In genomic region chr4:67885727-67886126, GRCh38 we compare ENCODE assay signal across 12 cellular contexts. TPM values are rescaled to one million over a fixed set of nuclear protein-coding genes. Genes with fewer than 3 reads are reported as not detected.
DNase-seq lines count a peak whose midpoint lies in the region; ATAC-seq, FAIRE-seq and TF ChIP-seq lines count a peak whose summit lies in the region.
"Had no signal": no experiment of that assay in that cellular context is flagged by ENCODE, and none has a peak within 500 bp of the region (broad histone marks: within the 10 kb centered on the region; RNA-seq: fewer than 3 reads in every experiment).

No MANE protein-coding gene starts in this region.

- no peak overlapping the region for H3K9ac ChIP-seq in neural progenitor cell

- CTCF ChIA-PET in Calu3 (lab: Charles Lee): no interaction called here
- CTCF ChIA-PET in activated CD4-positive, alpha-beta T cell treated with anti-CD3 and anti-CD28 coated beads, Interleukin-2, amount 10 ng/mL, durations not matched to agents 7 days and 5 days (lab: Charles Lee): no interaction called here

- H3K9me3 ChIP-seq in neural progenitor cell (ENCODE audit: low read depth): no peaks in the 10 kb centered on the region
- H3K9me3 ChIP-seq: left ventricle myocardium inferior had no signal

- no peaks in the 10 kb centered on the region for H3F3A ChIP-seq in neural progenitor cell (ENCODE audit: low read depth)

- H3K27me3 ChIP-seq in neural progenitor cell: no peaks in the 10 kb centered on the region

- intact Hi-C loops in Calu3 (cut with micrococcal nuclease; ENCODE audit: unreplicated experiment): no loop called here

- H3K4me1 ChIP-seq in neural progenitor cell: peaks cover 13% of the 10 kb centered on the region
- H3K4me1 ChIP-seq: left ventricle myocardium inferior had no signal

- FAIRE-seq in RCC 7860 (lab: Jason Lieb, UNC): no peak

- H3K36me3 ChIP-seq in neural progenitor cell: no peaks in the 10 kb centered on the region
- H3K36me3 ChIP-seq: left ventricle myocardium inferior had no signal

- H3K79me2 ChIP-seq in neural progenitor cell (ENCODE audit: low read depth): no peaks in the 10 kb centered on the region

- H2AFZ ChIP-seq in neural progenitor cell (replicated peaks): peak overlapping the region; percentile 10

- TF ChIP-seq CTCF in neural progenitor cell (IDR thresholded peaks at IDR 0.05) (no peak), Calu3 (IDR thresholded peaks at IDR 0.05; ENCODE audit: unreplicated experiment) (no peak)

- no TSS peak for BruUV-seq in Calu3 (replicated peaks; lab: Mats Ljungman, UMichigan)

- H3K4me1 Mint-ChIP-seq in neural progenitor cell (peaks cover 6% of the 10 kb centered on the region), Calu3 (ENCODE audit: low read depth, unreplicated experiment) (no peaks in the 10 kb centered on the region)
- H3K4me1 Mint-ChIP-seq in activated CD4-positive, alpha-beta T cell treated with anti-CD3 and anti-CD28 coated beads, Interleukin-2, amount 10 ng/mL, durations not matched to agents 7 days and 5 days: no peaks in the 10 kb centered on the region

- H3K27ac ChIP-seq in epithelial cell of prostate: peak overlapping the region; percentile 99
- no peak overlapping the region for H3K27ac ChIP-seq in neural progenitor cell
- H3K27ac ChIP-seq: left ventricle myocardium inferior had no signal

- H3K36me3 Mint-ChIP-seq in neural progenitor cell (no peaks in the 10 kb centered on the region), Calu3 (ENCODE audit: insufficient read depth, unreplicated experiment) (no peaks in the 10 kb centered on the region)
- H3K36me3 Mint-ChIP-seq in activated CD4-positive, alpha-beta T cell treated with anti-CD3 and anti-CD28 coated beads, Interleukin-2, amount 10 ng/mL, durations not matched to agents 7 days and 5 days (ENCODE audit: low read depth): no peaks in the 10 kb centered on the region

- no peaks in the 10 kb centered on the region for H4K20me1 ChIP-seq in neural progenitor cell (ENCODE audit: low read depth)

- H3K9me3 Mint-ChIP-seq in neural progenitor cell (no peaks in the 10 kb centered on the region), Calu3 (ENCODE audit: low read depth, unreplicated experiment) (no peaks in the 10 kb centered on the region)
- no peaks in the 10 kb centered on the region for H3K9me3 Mint-ChIP-seq in activated CD4-positive, alpha-beta T cell treated with anti-CD3 and anti-CD28 coated beads, Interleukin-2, amount 10 ng/mL, durations not matched to agents 7 days and 5 days
- H3K9me3 Mint-ChIP-seq: stimulated activated naive CD8-positive, alpha-beta T cell treated with anti-CD3 and anti-CD28 coated beads, Interleukin-15, Interleukin-2, amounts not matched to agents 100 ng/mL and 50 ng/mL, for 24 hours had no signal

- no peak overlapping the region for H3K4me2 ChIP-seq in neural progenitor cell

- H3K4me3 Mint-ChIP-seq in neural progenitor cell (no peak overlapping the region), Calu3 (ENCODE audit: low read depth, unreplicated experiment) (no peak overlapping the region)
- no peak overlapping the region for H3K4me3 Mint-ChIP-seq in activated CD4-positive, alpha-beta T cell treated with anti-CD3 and anti-CD28 coated beads, Interleukin-2, amount 10 ng/mL, durations not matched to agents 7 days and 5 days
- H3K4me3 Mint-ChIP-seq: stimulated activated naive CD8-positive, alpha-beta T cell treated with anti-CD3 and anti-CD28 coated beads, Interleukin-15, Interleukin-2, amounts not matched to agents 100 ng/mL and 50 ng/mL, for 24 hours had no signal

- H3K27ac Mint-ChIP-seq in neural progenitor cell (no peak overlapping the region), Calu3 (ENCODE audit: unreplicated experiment) (no peak overlapping the region)
- no peak overlapping the region for H3K27ac Mint-ChIP-seq in activated CD4-positive, alpha-beta T cell treated with anti-CD3 and anti-CD28 coated beads, Interleukin-2, amount 10 ng/mL, durations not matched to agents 7 days and 5 days
- H3K27ac Mint-ChIP-seq: stimulated activated naive CD8-positive, alpha-beta T cell treated with anti-CD3 and anti-CD28 coated beads, Interleukin-15, Interleukin-2, amounts not matched to agents 100 ng/mL and 50 ng/mL, for 24 hours had no signal

- POLR2A ChIA-PET in activated CD4-positive, alpha-beta T cell treated with anti-CD3 and anti-CD28 coated beads, Interleukin-2, amount 10 ng/mL, durations not matched to agents 7 days and 5 days (lab: Charles Lee): no interaction called here

- ATAC-seq in GM21619 (IDR thresholded peaks at IDR 0.05; ENCODE audit: unreplicated experiment): no peak

- H3K27me3 Mint-ChIP-seq in neural progenitor cell (ENCODE audit: insufficient read depth, low read depth) (no peaks in the 10 kb centered on the region), Calu3 (ENCODE audit: unreplicated experiment) (no peaks in the 10 kb centered on the region)
- peaks cover 7% of the 10 kb centered on the region for H3K27me3 Mint-ChIP-seq in activated CD4-positive, alpha-beta T cell treated with anti-CD3 and anti-CD28 coated beads, Interleukin-2, amount 10 ng/mL, durations not matched to agents 7 days and 5 days
- H3K27me3 Mint-ChIP-seq: stimulated activated naive CD8-positive, alpha-beta T cell treated with anti-CD3 and anti-CD28 coated beads, Interleukin-15, Interleukin-2, amounts not matched to agents 100 ng/mL and 50 ng/mL, for 24 hours had no signal

- H3K4me3 ChIP-seq in neural progenitor cell: no peak overlapping the region
- H3K4me3 ChIP-seq: left ventricle myocardium inferior had no signal

- peak; percentile 69 for DNase-seq in GM03348 (ENCODE audit: low spot score)
- peak; percentile 79 for DNase-seq in RCC 7860 (ENCODE audit: low spot score)
- peak; percentile 98 for DNase-seq in epithelial cell of prostate (ENCODE audit: low read depth, low spot score)
- DNase-seq in neural progenitor cell (ENCODE audit: low spot score): no peak
- DNase-seq in NCI-H128 (lab: John Stamatoyannopoulos, UW; ENCODE audit: unreplicated experiment): no peak
- no peak for DNase-seq in Calu3
- no peak for DNase-seq in activated CD4-positive, alpha-beta T cell treated with anti-CD3 and anti-CD28 coated beads, Interleukin-2, amount 10 ng/mL, durations not matched to agents 7 days and 5 days
- DNase-seq: DMS53, left ventricle myocardium inferior, NCI-H510A treated with DMSO at 0.1 percent for 48 hours had no signal

RNA-seq across cellular contexts. Expression of gene TMPRSS11D, which starts 1.9 kb away (rescaled TPM):
- total RNA-seq in neural progenitor cell (ENCODE audit: low replicate concordance) (not detected in 2 replicates), Calu3 (2022) (not detected in 2 replicates)
- total RNA-seq in activated CD4-positive, alpha-beta T cell treated with anti-CD3 and anti-CD28 coated beads, Interleukin-2, amount 10 ng/mL, durations not matched to agents 7 days and 5 days: not detected
- total RNA-seq: left ventricle myocardium inferior had no signal

Comparison
In these comparisons a context has a peak if more than half of its experiments do, and no peak if none do; other contexts are left out.
1. DNase-seq: peak in GM03348 (single experiment), RCC 7860 (single experiment) and epithelial cell of prostate (single experiment); none in neural progenitor cell (single experiment), NCI-H128 (single experiment), Calu3 (single experiment) and activated CD4-positive, alpha-beta T cell treated with anti-CD3 and anti-CD28 coated beads, Interleukin-2, amount 10 ng/mL, durations not matched to agents 7 days and 5 days (single experiment).